In genomic region chr7:149278396-149278795, GRCh38 we compare ENCODE assay signal across 1 cellular context.
TF ChIP-seq lines count a peak whose summit lies in the region.

No MANE protein-coding gene starts in this region.

TF ChIP-seq in K562, 482 proteins besides CTCF, POLR2A, EP300 and RAD21:
- TF ChIP-seq ATF7 (IDR thresholded peaks at IDR 0.05) = no peak
- TF ChIP-seq POLR2G (IDR thresholded peaks at IDR 0.05; ENCODE audit: low read depth, low read length) = 0 out of 2 replicates have a peak, but pooled peaks have one; percentile 17
TF ChIP-seq in K562: peak in this region for 1.
